ENCODE assay signal across 17 cellular contexts in the genomic region with DNA sequence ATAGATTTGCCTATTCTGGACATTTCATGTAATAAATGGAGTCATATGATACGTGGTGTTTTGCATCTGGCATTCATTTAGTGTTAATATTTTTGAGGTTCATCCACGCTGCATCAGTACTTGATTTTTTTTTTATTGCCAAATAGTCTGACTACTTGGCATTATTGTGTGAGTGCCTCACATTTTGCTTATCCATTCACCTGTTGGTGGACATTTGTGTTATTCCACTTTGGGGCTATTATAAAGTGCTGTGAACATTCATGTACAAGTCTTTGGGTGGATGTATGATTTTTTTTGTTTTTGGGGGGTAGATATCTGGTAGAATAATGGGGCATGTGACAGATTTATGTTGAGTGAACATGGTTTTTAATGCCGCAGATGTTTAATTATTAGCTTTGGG.
DNase-seq lines count a peak whose midpoint lies in the region; ATAC-seq and TF ChIP-seq lines count a peak whose summit lies in the region.
"Had no signal": no experiment of that assay in that cellular context is flagged by ENCODE, and none has a peak within 500 bp of the region (broad histone marks: within the 10 kb centered on the region; RNA-seq: fewer than 3 reads in every experiment).

No MANE protein-coding gene starts in this region.

- no peak overlapping the region for H3K4me3 ChIP-seq in HEK293 (ENCODE audit: low read depth, low read length)
- H3K4me3 ChIP-seq in fibroblast of mammary gland (ENCODE audit: control insufficient read depth, low read depth, low read length), result no peak overlapping the region
- H3K4me3 ChIP-seq: BLaER1 treated with 17β-estradiol and CSF1 and Interleukin-3, amounts not matched to agents 10 nM and 100 nM; GM23338 had no signal

- CTCF ChIA-PET in HEK293 (lab: Yijun Ruan, JAX), result interaction anchor here (0.7 kb wide), 1 partner anchor 11 kb away, joined by 3 read pairs; no protein-coding TSS in a partner anchor

- no peaks in the 10 kb centered on the region for H3K4me1 ChIP-seq in HEK293 (ENCODE audit: control insufficient read depth, insufficient read depth, low read length)

- H3K36me3 ChIP-seq in HEK293 (ENCODE audit: control insufficient read depth in 2 of 2, insufficient read depth in 1 of 2, low read length in 2 of 2), result no peaks in the 10 kb centered on the region

- no peak overlapping the region for H3K27ac ChIP-seq in HEK293 (ENCODE audit: extremely low read depth, low read depth, low read length)
- H3K27ac ChIP-seq: BLaER1 treated with 17β-estradiol and CSF1 and Interleukin-3, amounts not matched to agents 10 nM and 100 nM had no signal

- DNase-seq in fibroblast of mammary gland (ENCODE audit: low read depth) (peak; percentile 23), OCI-M1 (lab: John Stamatoyannopoulos, UW) (no peak)
- DNase-seq in activated effector memory CD4-positive, alpha-beta T cell treated with Interleukin-2 at 50 U/mL for 16 hours, result no peak
- no peak for DNase-seq in central memory CD4-positive, alpha-beta T cell
- DNase-seq: 8988T; Calu3; CD8-positive, alpha-beta T cell; DMS79 treated with DMSO at 0.1 percent for 48 hours; GF-D8; HCEC 1CT; HFFc6; IMR-90 had no signal

- no peaks in the 10 kb centered on the region for H3K9me3 ChIP-seq in HEK293 (ENCODE audit: control insufficient read depth, insufficient read depth, low read depth, low read length)

- POLR2A ChIA-PET in HEK293 (lab: Yijun Ruan, JAX), result no interaction called here

- ATAC-seq in SK-N-SH treated with all-trans-retinoic acid at 6 μM for 48 hours, result peak; percentile 33; the same call in 2 of the 3 replicates
- no peak for ATAC-seq in HG03175 (IDR thresholded peaks at IDR 0.05; ENCODE audit: unreplicated experiment)
- ATAC-seq: CD8-positive, alpha-beta T cell; GM23338 had no signal

- no peak for TF ChIP-seq CTCF in HEK293 (tag by site-specific recombination; IDR thresholded peaks at IDR 0.05)
- no peak for TF ChIP-seq CTCF in fibroblast of mammary gland (conservative IDR thresholded peaks at IDR 0.05; ENCODE audit: control insufficient read depth, insufficient read depth, low read depth, low read length)

TF ChIP-seq in HEK293, 187 proteins besides CTCF, POLR2A, EP300 and RAD21:
- TF ChIP-seq WT1 (tag by site-specific recombination; IDR thresholded peaks at IDR 0.05), result no peak
- TF ChIP-seq KLF10 (tag by site-specific recombination; IDR thresholded peaks at IDR 0.05), result no peak
- peak; percentile 70 for TF ChIP-seq SCRT2 (tag by site-specific recombination; IDR thresholded peaks at IDR 0.05)
- no peak for TF ChIP-seq ZNF626 (tag by site-specific recombination; IDR thresholded peaks at IDR 0.05)
- TF ChIP-seq SCRT1 (tag by site-specific recombination; IDR thresholded peaks at IDR 0.05; ENCODE audit: borderline replicate concordance), result peak; percentile 63; the same call in 1 of the 2 replicates
- TF ChIP-seq ZNF302 (tag by site-specific recombination; IDR thresholded peaks at IDR 0.05; ENCODE audit: low read depth), result no peak
- TF ChIP-seq KLF8 (tag by site-specific recombination; IDR thresholded peaks at IDR 0.05), result no peak

TF ChIP-seq in SK-N-SH treated with all-trans-retinoic acid at 6 μM for 48 hours, 23 proteins besides CTCF, POLR2A, EP300 and RAD21:
- TF ChIP-seq, protein P1, sequence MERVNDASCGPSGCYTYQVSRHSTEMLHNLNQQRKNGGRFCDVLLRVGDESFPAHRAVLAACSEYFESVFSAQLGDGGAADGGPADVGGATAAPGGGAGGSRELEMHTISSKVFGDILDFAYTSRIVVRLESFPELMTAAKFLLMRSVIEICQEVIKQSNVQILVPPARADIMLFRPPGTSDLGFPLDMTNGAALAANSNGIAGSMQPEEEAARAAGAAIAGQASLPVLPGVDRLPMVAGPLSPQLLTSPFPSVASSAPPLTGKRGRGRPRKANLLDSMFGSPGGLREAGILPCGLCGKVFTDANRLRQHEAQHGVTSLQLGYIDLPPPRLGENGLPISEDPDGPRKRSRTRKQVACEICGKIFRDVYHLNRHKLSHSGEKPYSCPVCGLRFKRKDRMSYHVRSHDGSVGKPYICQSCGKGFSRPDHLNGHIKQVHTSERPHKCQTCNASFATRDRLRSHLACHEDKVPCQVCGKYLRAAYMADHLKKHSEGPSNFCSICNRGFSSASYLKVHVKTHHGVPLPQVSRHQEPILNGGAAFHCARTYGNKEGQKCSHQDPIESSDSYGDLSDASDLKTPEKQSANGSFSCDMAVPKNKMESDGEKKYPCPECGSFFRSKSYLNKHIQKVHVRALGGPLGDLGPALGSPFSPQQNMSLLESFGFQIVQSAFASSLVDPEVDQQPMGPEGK (CRISPR knock-in tag; IDR thresholded peaks at IDR 0.05; ENCODE audit: borderline replicate concordance), result no peak
- TF ChIP-seq GLIS3 (CRISPR knock-in tag; IDR thresholded peaks at IDR 0.05) (no peak), ZNF565 (CRISPR knock-in tag; conservative IDR thresholded peaks at IDR 0.05; ENCODE audit: low read depth) (no peak), ISL1 (CRISPR knock-in tag; IDR thresholded peaks at IDR 0.05) (no peak), ZFP3 (CRISPR knock-in tag; IDR thresholded peaks at IDR 0.05) (no peak), BACH2 (CRISPR knock-in tag; IDR thresholded peaks at IDR 0.05; ENCODE audit: borderline replicate concordance) (no peak), RARB (CRISPR knock-in tag; IDR thresholded peaks at IDR 0.05) (no peak), ZNF8 (CRISPR knock-in tag; IDR thresholded peaks at IDR 0.05) (no peak), CSRNP3 (CRISPR knock-in tag; IDR thresholded peaks at IDR 0.05) (no peak), ESRRG (CRISPR knock-in tag; IDR thresholded peaks at IDR 0.05) (no peak), TOX (CRISPR knock-in tag; IDR thresholded peaks at IDR 0.05; ENCODE audit: borderline replicate concordance) (no peak), ARNTL (CRISPR knock-in tag; IDR thresholded peaks at IDR 0.05; ENCODE audit: borderline replicate concordance, low read depth) (no peak), CREB5 (CRISPR knock-in tag; IDR thresholded peaks at IDR 0.05; ENCODE audit: low read depth) (no peak), TCF4 (CRISPR knock-in tag; IDR thresholded peaks at IDR 0.05; ENCODE audit: borderline replicate concordance) (no peak), ZFP30 (CRISPR knock-in tag; IDR thresholded peaks at IDR 0.05) (no peak)
- TF ChIP-seq, protein P2, sequence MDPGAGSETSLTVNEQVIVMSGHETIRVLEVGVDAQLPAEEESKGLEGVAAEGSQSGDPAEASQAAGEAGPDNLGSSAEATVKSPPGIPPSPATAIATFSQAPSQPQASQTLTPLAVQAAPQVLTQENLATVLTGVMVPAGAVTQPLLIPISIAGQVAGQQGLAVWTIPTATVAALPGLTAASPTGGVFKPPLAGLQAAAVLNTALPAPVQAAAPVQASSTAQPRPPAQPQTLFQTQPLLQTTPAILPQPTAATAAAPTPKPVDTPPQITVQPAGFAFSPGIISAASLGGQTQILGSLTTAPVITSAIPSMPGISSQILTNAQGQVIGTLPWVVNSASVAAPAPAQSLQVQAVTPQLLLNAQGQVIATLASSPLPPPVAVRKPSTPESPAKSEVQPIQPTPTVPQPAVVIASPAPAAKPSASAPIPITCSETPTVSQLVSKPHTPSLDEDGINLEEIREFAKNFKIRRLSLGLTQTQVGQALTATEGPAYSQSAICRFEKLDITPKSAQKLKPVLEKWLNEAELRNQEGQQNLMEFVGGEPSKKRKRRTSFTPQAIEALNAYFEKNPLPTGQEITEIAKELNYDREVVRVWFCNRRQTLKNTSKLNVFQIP (CRISPR knock-in tag; IDR thresholded peaks at IDR 0.05; ENCODE audit: borderline replicate concordance, low read depth), result no peak
